ENCODE assay signal across 1 cellular context in genomic region chr2:23900927-23901322, GRCh38.
TF ChIP-seq lines count a peak whose summit lies in the region.

No MANE protein-coding gene starts in this region.

TF ChIP-seq in IMR-90, 13 proteins besides CTCF, POLR2A, EP300 and RAD21:
- TF ChIP-seq FOS (IDR thresholded peaks at IDR 0.05; ENCODE audit: low read depth, low read length) (peak; percentile 96), CEBPB (IDR thresholded peaks at IDR 0.05; ENCODE audit: low read depth, low read length) (peak; percentile 95), MAZ (IDR thresholded peaks at IDR 0.05; ENCODE audit: borderline replicate concordance, low read depth, low read length) (0 out of 2 replicates have a peak, but pooled peaks have one; percentile 22), BHLHE40 (IDR thresholded peaks at IDR 0.05; ENCODE audit: low read depth, low read length) (no peak), MAFK (IDR thresholded peaks at IDR 0.05; ENCODE audit: low read depth, low read length) (peak; percentile 17; the same call in 1 of the 2 replicates)
TF ChIP-seq in IMR-90: peak in this region for 4.
